18 cellular contexts compared by ENCODE assay signal in the genomic region with DNA sequence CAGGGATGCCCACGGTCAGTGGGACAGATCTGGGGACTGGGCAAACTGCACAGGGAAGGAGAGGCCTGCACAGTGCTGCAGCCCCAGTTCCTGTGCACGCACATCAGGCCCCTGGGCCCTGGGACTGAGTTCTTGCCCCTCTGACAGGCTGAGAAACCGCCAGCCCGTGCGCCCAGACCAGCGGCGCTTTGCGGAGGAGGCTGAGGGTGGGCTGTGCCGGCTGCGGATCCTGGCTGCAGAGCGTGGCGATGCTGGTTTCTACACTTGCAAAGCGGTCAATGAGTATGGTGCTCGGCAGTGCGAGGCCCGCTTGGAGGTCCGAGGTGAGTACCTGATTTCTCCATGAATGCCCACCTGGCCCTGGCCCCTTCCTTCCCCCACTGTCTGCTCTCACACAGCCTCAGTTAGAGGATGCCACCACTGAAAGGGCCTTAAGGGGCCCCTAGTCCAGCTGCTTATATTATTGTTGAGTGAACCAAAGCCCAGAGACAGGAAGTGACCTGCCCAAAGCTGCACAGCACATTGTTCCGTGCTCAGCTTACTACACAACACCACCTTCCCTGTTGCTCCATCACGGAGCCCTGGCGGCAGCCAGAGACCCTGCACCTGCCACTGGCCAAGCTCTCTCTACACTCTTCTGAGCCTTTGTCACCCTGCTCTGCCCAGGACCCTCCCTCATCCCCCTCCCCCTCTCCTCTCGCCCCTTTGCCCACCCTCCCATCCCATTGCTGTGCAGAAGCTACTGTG. TPM values are rescaled to one million over a fixed set of nuclear protein-coding genes. Genes with fewer than 3 reads are reported as not detected.
"Had no signal": no experiment of that assay in that cellular context is flagged by ENCODE, and none has a peak within 500 bp of the region (broad histone marks: within the 10 kb centered on the region; RNA-seq: fewer than 3 reads in every experiment).

No MANE protein-coding gene starts in this region.

- H3K4me3 ChIP-seq: dorsolateral prefrontal cortex, lung had no signal

- FAIRE-seq: astrocyte, bronchial epithelial cell had no signal

- H3K27ac Mint-ChIP-seq: activated naive CD4-positive, alpha-beta T cell treated with anti-CD3 and anti-CD28 coated beads, Interleukin-2, amount 10 ng/mL, durations not matched to agents 7 days and 5 days; mesothelial cell of epicardium; stimulated activated naive B cell treated with anti-CD40 and anti-IgM and Interleukin-4, amounts not matched to agents 10 μg/mL and 1 μg/mL and 100 μg/mL, for 72 hours had no signal

- ATAC-seq: activated CD4-positive, CD25-positive, alpha-beta regulatory T cell treated with anti-CD3 and anti-CD28 coated beads, Interleukin-2, amount 50 U/mL, for 24 hours; stimulated activated naive B cell treated with anti-CD40 and anti-IgM and Interleukin-4, amounts not matched to agents 10 μg/mL and 1 μg/mL and 100 μg/mL, for 72 hours had no signal

- H3K27ac ChIP-seq: dorsolateral prefrontal cortex had no signal

- H3K36me3 Mint-ChIP-seq: activated naive CD4-positive, alpha-beta T cell treated with anti-CD3 and anti-CD28 coated beads, Interleukin-2, amount 10 ng/mL, durations not matched to agents 7 days and 5 days; stimulated activated naive B cell treated with anti-CD40 and anti-IgM and Interleukin-4, amounts not matched to agents 10 μg/mL and 1 μg/mL and 100 μg/mL, for 72 hours had no signal

- H3K4me1 Mint-ChIP-seq: stimulated activated naive B cell treated with anti-CD40 and anti-IgM and Interleukin-4, amounts not matched to agents 10 μg/mL and 1 μg/mL and 100 μg/mL, for 72 hours had no signal

- H3K4me3 Mint-ChIP-seq: activated naive CD4-positive, alpha-beta T cell treated with anti-CD3 and anti-CD28 coated beads, Interleukin-2, amount 10 ng/mL, durations not matched to agents 7 days and 5 days; mesothelial cell of epicardium; stimulated activated naive B cell treated with anti-CD40 and anti-IgM and Interleukin-4, amounts not matched to agents 10 μg/mL and 1 μg/mL and 100 μg/mL, for 72 hours had no signal

- DNase-seq: activated CD4-positive, alpha-beta T cell treated with anti-CD3 and anti-CD28 coated beads, Interleukin-2, amount 50 U/mL, for 1 hour; activated naive CD4-positive, alpha-beta T cell treated with anti-CD3 and anti-CD28 coated beads, Interleukin-2, amount 10 ng/mL, durations not matched to agents 7 days and 5 days; activated T-cell treated with anti-CD3 and anti-CD28 coated beads, Interleukin-2, amount 50 U/mL, for 1 hour; dorsolateral prefrontal cortex; erythroblast; glutamatergic neuron; stimulated activated CD4-positive, alpha-beta T cell treated with anti-CD3 and anti-CD28 coated beads, Interleukin-12 subunit alpha, Interleukin-12 subunit beta, amount 100 ng/mL, for 4 hours; stimulated activated naive B cell treated with anti-CD40 and anti-IgM and Interleukin-4, amounts not matched to agents 10 μg/mL and 1 μg/mL and 100 μg/mL, for 72 hours; T-helper 9 cell had no signal

- H3K27me3 Mint-ChIP-seq: activated naive CD4-positive, alpha-beta T cell treated with anti-CD3 and anti-CD28 coated beads, Interleukin-2, amount 10 ng/mL, durations not matched to agents 7 days and 5 days had no signal

RNA-seq across cellular contexts. Expression of a gene that starts 46.3 kb away (rescaled TPM):
- total RNA-seq: bronchial epithelial cell, pulmonary artery endothelial cell had no signal
- polyA plus RNA-seq: neural cell had no signal

RNA-seq across cellular contexts. Expression of a gene that starts 49.8 kb away (rescaled TPM):
- total RNA-seq: osteoblast, pulmonary artery endothelial cell, subcutaneous adipose tissue had no signal
